ENCODE assay signal across 3 cellular contexts in genomic region chr3:130120291-130120690, GRCh38. TPM values are rescaled to one million over a fixed set of nuclear protein-coding genes. Genes with fewer than 3 reads are reported as not detected.
"Had no signal": no experiment of that assay in that cellular context is flagged by ENCODE, and none has a peak within 500 bp of the region (broad histone marks: within the 10 kb centered on the region; RNA-seq: fewer than 3 reads in every experiment).

No MANE protein-coding gene starts in this region.

RNA-seq across cellular contexts. Expression of gene ALG1L2, which starts 38.7 kb away (rescaled TPM):
- total RNA-seq: GM23248, H4, HT-29 had no signal
